Comparison of ENCODE assay signal across 15 cellular contexts in the genomic region with DNA sequence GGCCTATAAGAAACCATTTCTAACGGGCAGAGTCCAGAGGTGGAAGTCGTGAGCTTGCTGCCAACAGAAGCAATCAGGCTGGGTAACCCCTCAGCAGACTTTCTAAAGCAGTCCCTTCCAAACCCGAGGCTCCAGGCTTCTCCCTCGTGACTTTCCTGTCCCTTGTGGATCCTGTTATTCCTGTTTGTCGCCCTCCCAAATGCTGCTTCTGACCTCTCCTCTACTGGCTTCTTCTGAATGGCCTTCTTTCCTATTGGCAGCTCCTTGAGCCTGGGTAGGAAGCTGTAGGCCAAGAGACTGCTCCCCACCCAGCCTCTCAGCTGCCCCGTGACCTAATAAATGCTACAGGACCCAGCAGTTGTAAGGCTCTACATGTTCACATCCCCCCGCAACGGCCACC. TPM values are rescaled to one million over a fixed set of nuclear protein-coding genes. Genes with fewer than 3 reads are reported as not detected.
A peak's percentile ranks its signal among the peaks of the same experiment; 100 is the strongest.
DNase-seq lines count a peak whose midpoint lies in the region; ATAC-seq, FAIRE-seq and TF ChIP-seq lines count a peak whose summit lies in the region.
"Had no signal": no experiment of that assay in that cellular context is flagged by ENCODE, and none has a peak within 500 bp of the region (broad histone marks: within the 10 kb centered on the region; RNA-seq: fewer than 3 reads in every experiment).

No MANE protein-coding gene starts in this region.

- ATAC-seq in mucosa of descending colon, result peak; percentile 27
- ATAC-seq in left ventricle myocardium superior, result no peak
- ATAC-seq: natural killer cell had no signal

- H3K27me3 Mint-ChIP-seq in type B pancreatic cell, result no peaks in the 10 kb centered on the region
- H3K27me3 Mint-ChIP-seq: activated CD4-positive, alpha-beta T cell treated with anti-CD3 and anti-CD28 coated beads, Interleukin-2, amount 10 ng/mL, durations not matched to agents 7 days and 5 days; activated naive CD4-positive, alpha-beta T cell treated with anti-CD3 and anti-CD28 coated beads, Interleukin-2, amount 50 U/mL, for 24 hours had no signal

- intact Hi-C loops in dorsolateral prefrontal cortex (cut with DNase I), result loop anchor here (5.0 to 10.0 kb wide), 2 partner anchors 116 to 118 kb away; no protein-coding TSS in a partner anchor
- intact Hi-C loops in mucosa of descending colon (cut with DNase I, micrococcal nuclease), result no loop called here
- intact Hi-C loops in left ventricle myocardium superior (cut with micrococcal nuclease), result no loop called here

- peaks cover 38% of the 10 kb centered on the region for H3K4me1 Mint-ChIP-seq in type B pancreatic cell (ENCODE audit: unreplicated experiment)
- H3K4me1 Mint-ChIP-seq: activated CD4-positive, alpha-beta T cell treated with anti-CD3 and anti-CD28 coated beads, Interleukin-2, amount 10 ng/mL, durations not matched to agents 7 days and 5 days; activated naive CD4-positive, alpha-beta T cell treated with anti-CD3 and anti-CD28 coated beads, Interleukin-2, amount 50 U/mL, for 24 hours had no signal

- peak; percentile 89 for DNase-seq in LNCaP clone FGC (ENCODE audit: low read depth)
- DNase-seq in dorsolateral prefrontal cortex, result no peak
- no peak for DNase-seq in mucosa of descending colon
- DNase-seq in type B pancreatic cell (ENCODE audit: extremely low spot score, unreplicated experiment), result no peak
- no peak for DNase-seq in superior temporal gyrus (ENCODE audit: extremely low spot score)
- DNase-seq in left ventricle myocardium superior, result no peak
- DNase-seq in GM12892 (ENCODE audit: insufficient read length), result no peak
- DNase-seq: activated CD4-positive, alpha-beta T cell treated with anti-CD3 and anti-CD28 coated beads, Interleukin-2, amount 10 ng/mL, durations not matched to agents 7 days and 5 days; BE2C; left cardiac atrium; MM.1S; natural killer cell; NCI-H1694 treated with DMSO at 0.1 percent for 48 hours; NCI-H446 treated with DMSO at 0.1 percent for 48 hours had no signal

- TF ChIP-seq CTCF in LNCaP clone FGC (IDR thresholded peaks at IDR 0.05; ENCODE audit: control insufficient read depth, extremely low read depth, insufficient read depth), result no peak
- TF ChIP-seq CTCF in dorsolateral prefrontal cortex (IDR thresholded peaks at IDR 0.05 in 54 of 56, conservative IDR thresholded peaks at IDR 0.05 in 2 of 56; ENCODE audit: low read depth in 1 of 56, partially characterized antibody in 56 of 56), result no peak
- no peak for TF ChIP-seq CTCF in mucosa of descending colon (IDR thresholded peaks at IDR 0.05)
- no peak for TF ChIP-seq CTCF in type B pancreatic cell (conservative IDR thresholded peaks at IDR 0.05)

- no peaks in the 10 kb centered on the region for H3K9me3 Mint-ChIP-seq in type B pancreatic cell
- H3K9me3 Mint-ChIP-seq: activated CD4-positive, alpha-beta T cell treated with anti-CD3 and anti-CD28 coated beads, Interleukin-2, amount 10 ng/mL, durations not matched to agents 7 days and 5 days; activated naive CD4-positive, alpha-beta T cell treated with anti-CD3 and anti-CD28 coated beads, Interleukin-2, amount 50 U/mL, for 24 hours; natural killer cell had no signal

- H3K4me3 Mint-ChIP-seq in type B pancreatic cell, result peak overlapping the region; percentile 61
- H3K4me3 Mint-ChIP-seq: activated CD4-positive, alpha-beta T cell treated with anti-CD3 and anti-CD28 coated beads, Interleukin-2, amount 10 ng/mL, durations not matched to agents 7 days and 5 days; activated naive CD4-positive, alpha-beta T cell treated with anti-CD3 and anti-CD28 coated beads, Interleukin-2, amount 50 U/mL, for 24 hours; natural killer cell had no signal

- H3K4me1 ChIP-seq in mucosa of descending colon (ENCODE audit: low read depth), result peaks cover 35% of the 10 kb centered on the region

- no peak for FAIRE-seq in GM12892 (lab: Jason Lieb, UNC)

- H3K9me3 ChIP-seq in mucosa of descending colon, result no peaks in the 10 kb centered on the region
- H3K9me3 ChIP-seq: BE2C had no signal

- peaks cover 24% of the 10 kb centered on the region for H3K36me3 Mint-ChIP-seq in type B pancreatic cell

- H3K36me3 ChIP-seq in mucosa of descending colon (ENCODE audit: low read depth), result no peaks in the 10 kb centered on the region

- TF ChIP-seq POLR2A in GM12892 (IDR thresholded peaks at IDR 0.05; ENCODE audit: low read depth, low read length), result no peak

- H3K27ac ChIP-seq in dorsolateral prefrontal cortex, result peak overlapping the region in 55 of 59 donors; percentile 2 to 99 (median 91)

- H3K27me3 ChIP-seq in dorsolateral prefrontal cortex, result no peaks in the 10 kb centered on the region
- H3K27me3 ChIP-seq: BE2C had no signal

- peak overlapping the region; percentile 91 for H3K27ac Mint-ChIP-seq in type B pancreatic cell
- H3K27ac Mint-ChIP-seq: activated CD4-positive, alpha-beta T cell treated with anti-CD3 and anti-CD28 coated beads, Interleukin-2, amount 10 ng/mL, durations not matched to agents 7 days and 5 days; activated naive CD4-positive, alpha-beta T cell treated with anti-CD3 and anti-CD28 coated beads, Interleukin-2, amount 50 U/mL, for 24 hours had no signal

- H3K4me3 ChIP-seq in LNCaP clone FGC (ENCODE audit: low read depth, low read length), result no peak overlapping the region
- H3K4me3 ChIP-seq in dorsolateral prefrontal cortex, result no peak overlapping the region
- H3K4me3 ChIP-seq in mucosa of descending colon, result no peak overlapping the region

RNA-seq across cellular contexts. Expression of a gene that starts 35.0 kb away (rescaled TPM):
- total RNA-seq in dorsolateral prefrontal cortex (100 to 1,000 TPM in 1 of 120 experiments, 10 to 100 TPM in 67, 1 to 10 TPM in 52; 3.4 to 113 (median 10.9) TPM), mucosa of descending colon (10 to 100 TPM; 16.7 to 26.5 (median 25.6) TPM), type B pancreatic cell (ENCODE audit: low replicate concordance) (14.6 and 60.9 TPM in 2 replicates), left ventricle myocardium superior (5.3 TPM)
- 3.5 TPM for polyA plus RNA-seq in GM12892 (2012; ENCODE audit: missing spikeins)

RNA-seq across cellular contexts. Expression of a gene that starts 36.0 kb away (rescaled TPM):
- total RNA-seq in dorsolateral prefrontal cortex (100 to 1,000 TPM in 119 of 120 experiments, 10 to 100 TPM in 1; 99.7 to 274 (median 141) TPM), mucosa of descending colon (10 to 100 TPM; 35.9 to 63.1 (median 38.2) TPM), type B pancreatic cell (ENCODE audit: low replicate concordance) (66.7 and 83.3 TPM in 2 replicates), left ventricle myocardium superior (42.8 TPM)
- 3.6 TPM for polyA plus RNA-seq in GM12892 (2012; ENCODE audit: missing spikeins)

RNA-seq across cellular contexts. Expression of a gene that starts 55.2 kb away (rescaled TPM):
- total RNA-seq in dorsolateral prefrontal cortex, result 100 to 1,000 TPM in 17 of 120 experiments, 10 to 100 TPM in 103; 45.0 to 160 (median 76.4) TPM
- 10 to 100 TPM; 28.5 to 38.7 (median 35.9) TPM for total RNA-seq in mucosa of descending colon
- total RNA-seq in type B pancreatic cell (ENCODE audit: low replicate concordance), result 64.1 and 78.6 TPM in 2 replicates
- 17.0 TPM for total RNA-seq in left ventricle myocardium superior
- 16.3 TPM for polyA plus RNA-seq in GM12892 (2012; ENCODE audit: missing spikeins)

Comparison
In these comparisons a context has a peak if more than half of its experiments do, and no peak if none do; other contexts are left out.
1. intact Hi-C loops: an anchor here in dorsolateral prefrontal cortex (5.0 to 10.0 kb wide); none called in mucosa of descending colon and left ventricle myocardium superior.